In the genomic region with DNA sequence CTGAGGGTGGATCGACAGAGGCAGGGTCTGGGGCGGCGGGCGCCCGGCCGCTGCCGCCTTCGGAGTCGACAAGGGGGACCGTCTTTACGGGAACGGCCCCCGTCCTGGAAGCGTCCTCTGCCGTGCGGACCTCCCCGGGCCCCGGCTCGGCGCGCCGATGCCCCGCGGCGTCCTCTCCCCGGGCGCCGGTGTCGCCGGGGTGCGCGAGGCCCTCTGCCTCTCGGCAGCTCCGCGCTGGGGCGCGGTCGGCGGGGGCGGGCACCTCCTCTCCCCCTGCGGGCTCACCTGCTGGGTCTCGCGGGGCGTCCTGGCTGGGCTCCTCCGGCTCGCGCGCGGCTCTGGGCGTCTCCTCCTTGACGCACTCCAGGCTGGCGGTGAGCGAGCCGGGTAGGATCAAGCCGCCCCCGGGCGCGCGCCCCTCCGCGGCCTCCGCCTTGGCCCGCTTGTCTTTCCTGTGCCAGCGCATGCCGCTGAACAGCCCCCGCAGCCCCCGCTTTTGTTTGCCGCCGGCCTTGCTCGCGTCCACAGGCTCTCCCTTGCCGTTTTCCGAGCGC, we compare ENCODE assay signal across 11 cellular contexts. TPM values are rescaled to one million over a fixed set of nuclear protein-coding genes. Genes with fewer than 3 reads are reported as not detected.
DNase-seq lines count a peak whose midpoint lies in the region; ATAC-seq and TF ChIP-seq lines count a peak whose summit lies in the region.
"Had no signal": no experiment of that assay in that cellular context is flagged by ENCODE, and none has a peak within 500 bp of the region (broad histone marks: within the 10 kb centered on the region; RNA-seq: fewer than 3 reads in every experiment).

No MANE protein-coding gene starts in this region.

- 5% methylated on average over 15 to 74 of the region's 74 CpGs for WGBS in endodermal cell (ENCODE audit: insufficient coverage in 1 of 2, insufficient read length in 1 of 2), 2 experiments

- H3K4me1 ChIP-seq in ES-I3 (ENCODE audit: insufficient read depth, low read length) (peaks cover 6% of the 10 kb centered on the region), endodermal cell (ENCODE audit: control insufficient read depth, insufficient read depth, low read length) (no peaks in the 10 kb centered on the region)

- H3K36me3 Mint-ChIP-seq in endodermal cell (ENCODE audit: low read depth), result no peaks in the 10 kb centered on the region
- H3K36me3 Mint-ChIP-seq in osteocyte (ENCODE audit: unreplicated experiment), result no peaks in the 10 kb centered on the region

- POLR2A ChIA-PET in GM10248 (lab: Yijun Ruan, JAX), result no interaction called here

- intact Hi-C loops in sciatic nerve (cut with DNase I), result no loop called here

- TF ChIP-seq CTCF in endodermal cell (conservative IDR thresholded peaks at IDR 0.05) (no peak), osteocyte (IDR thresholded peaks at IDR 0.05) (no peak), GM10248 (IDR thresholded peaks at IDR 0.05; ENCODE audit: control extremely low read depth, extremely low read depth, low read depth, missing control alignments) (no peak)

- H3K27me3 Mint-ChIP-seq in endodermal cell (ENCODE audit: insufficient read depth) (peaks cover 63% of the 10 kb centered on the region), osteocyte (ENCODE audit: unreplicated experiment) (peaks cover 71% of the 10 kb centered on the region)

- ATAC-seq in sciatic nerve (no peak), HG02884 (IDR thresholded peaks at IDR 0.05; ENCODE audit: unreplicated experiment) (no peak)

- H3K27me3 ChIP-seq in endodermal cell (ENCODE audit: control insufficient read depth, insufficient read depth, low read length, poor library complexity, severe bottlenecking), result peaks cover 50% of the 10 kb centered on the region

- no peak overlapping the region for H3K27ac ChIP-seq in endodermal cell (ENCODE audit: low read depth, low read length)

- peaks cover 21% of the 10 kb centered on the region for H3K4me1 Mint-ChIP-seq in endodermal cell
- H3K4me1 Mint-ChIP-seq in osteocyte (ENCODE audit: unreplicated experiment), result peaks cover 11% of the 10 kb centered on the region

- H3K9me3 ChIP-seq in ES-I3 (ENCODE audit: control insufficient read depth, insufficient read depth, low read length) (no peaks in the 10 kb centered on the region), endodermal cell (ENCODE audit: control insufficient read depth, low read length) (no peaks in the 10 kb centered on the region)

- CTCF ChIA-PET in GM10248 (lab: Yijun Ruan, JAX), result interaction anchor here (0.7 kb wide), 1 partner anchor 56 kb away, joined by 3 read pairs; no protein-coding TSS in a partner anchor

- H3K36me3 ChIP-seq in ES-I3 (ENCODE audit: insufficient read depth, low read length), result no peaks in the 10 kb centered on the region
- no peaks in the 10 kb centered on the region for H3K36me3 ChIP-seq in endodermal cell (ENCODE audit: control insufficient read depth, insufficient read depth, low read length)

- peak overlapping the region; percentile 67 for H3K4me3 ChIP-seq in endodermal cell (ENCODE audit: low read length)

- H3K9me3 Mint-ChIP-seq in endodermal cell (no peaks in the 10 kb centered on the region), osteocyte (ENCODE audit: unreplicated experiment) (no peaks in the 10 kb centered on the region)

- DNase-seq in NCI-H1092 (lab: John Stamatoyannopoulos, UW) (peak; percentile 49), endodermal cell (peak; percentile 73), osteocyte (ENCODE audit: extremely low spot score, unreplicated experiment) (peak; percentile 83), NCI-H226 (no peak), GM10248 (ENCODE audit: extremely low spot score) (no peak), sciatic nerve (ENCODE audit: low spot score) (no peak)
- DNase-seq: cortex of kidney, T-helper 1 cell had no signal

- H3K27ac Mint-ChIP-seq in endodermal cell (no peak overlapping the region), osteocyte (ENCODE audit: unreplicated experiment) (no peak overlapping the region)

- H3K9ac ChIP-seq in ES-I3 (ENCODE audit: low read depth, low read length) (peak overlapping the region; percentile 68), endodermal cell (ENCODE audit: extremely low read depth, low read length, poor library complexity, severe bottlenecking) (no peak overlapping the region)

- H3K4me3 Mint-ChIP-seq in endodermal cell, result peak overlapping the region; percentile 66
- peak overlapping the region; percentile 38 for H3K4me3 Mint-ChIP-seq in osteocyte (ENCODE audit: unreplicated experiment)

RNA-seq across cellular contexts. Expression of gene AMER2, which starts 1.5 kb away (rescaled TPM):
- total RNA-seq in endodermal cell, result under 1 TPM; 0.02 to 0.07 TPM
- polyA plus RNA-seq in endodermal cell (2013, experiment 1 of 2), result 14.6 TPM
- 11.1 TPM for polyA plus RNA-seq in endodermal cell (2013, experiment 2 of 2)
- not detected in 2 replicates for total RNA-seq in osteocyte
- total RNA-seq in sciatic nerve, result 0.04 TPM
- total RNA-seq: posterior vena cava had no signal

Comparison
In these comparisons a context has a peak if more than half of its experiments do, and no peak if none do; other contexts are left out.
1. DNase-seq: peak in NCI-H1092 (single experiment), endodermal cell (single experiment) and osteocyte (single experiment); none in NCI-H226 (single experiment), GM10248 (single experiment) and sciatic nerve (single experiment).